Comparison of ENCODE assay signal across 1 cellular context in genomic region chr17:34254146-34254545, GRCh38.
A peak's percentile ranks its signal among the peaks of the same experiment; 100 is the strongest.
TF ChIP-seq lines count a peak whose summit lies in the region.

No MANE protein-coding gene starts in this region.

TF ChIP-seq in endothelial cell of umbilical vein, 7 proteins besides CTCF, POLR2A, EP300 and RAD21:
- TF ChIP-seq POLR2AphosphoS5 (IDR thresholded peaks at IDR 0.05; ENCODE audit: insufficient read depth, low read depth, low read length) (no peak), FOS (IDR thresholded peaks at IDR 0.05; ENCODE audit: borderline replicate concordance, insufficient read depth, low read length) (peak; percentile 19), EZH2 (IDR thresholded peaks at IDR 0.05; ENCODE audit: borderline replicate concordance, low read depth, low read length, severe bottlenecking) (no peak), MYC (IDR thresholded peaks at IDR 0.05; ENCODE audit: low read depth, low read length) (no peak), JUN (IDR thresholded peaks at IDR 0.05; ENCODE audit: borderline replicate concordance, insufficient read depth, insufficient read length, low read depth) (peak; percentile 31), MAX (IDR thresholded peaks at IDR 0.05; ENCODE audit: insufficient read depth, insufficient read length) (no peak), GATA2 (IDR thresholded peaks at IDR 0.05; ENCODE audit: insufficient read depth, insufficient read length, low read depth, low read length) (no peak)
TF ChIP-seq in endothelial cell of umbilical vein: peak in this region for 2.
